In genomic region chr11:22846726-22847125, GRCh38 we compare ENCODE assay signal across 40 cellular contexts. TPM values are rescaled to one million over a fixed set of nuclear protein-coding genes. Genes with fewer than 3 reads are reported as not detected.
"Had no signal": no experiment of that assay in that cellular context is flagged by ENCODE, and none has a peak within 500 bp of the region (broad histone marks: within the 10 kb centered on the region; RNA-seq: fewer than 3 reads in every experiment).

No MANE protein-coding gene starts in this region.

- H3K27me3 ChIP-seq: adrenal gland, body of pancreas, brain microvascular endothelial cell, breast epithelium had no signal

- H3K4me3 ChIP-seq: adrenal gland, body of pancreas, breast epithelium had no signal

- H3K4me1 ChIP-seq: adrenal gland, body of pancreas, breast epithelium had no signal

- H3K4me3 Mint-ChIP-seq: activated B cell treated with CpG ODN at 0.5 μM for 24 hours; activated CD4-positive, alpha-beta memory T cell treated with anti-CD3 and anti-CD28 coated beads for 36 hours; activated CD4-positive, alpha-beta T cell treated with anti-CD3 and anti-CD28 coated beads, Interleukin-2, amount 10 ng/mL, durations not matched to agents 24 days and 14 days; activated CD8-positive, alpha-beta T cell treated with anti-CD3 and anti-CD28 coated beads for 36 hours; activated naive CD4-positive, alpha-beta T cell treated with anti-CD3 and anti-CD28 coated beads for 36 hours; activated naive CD8-positive, alpha-beta T cell treated with anti-CD3 and anti-CD28 coated beads for 36 hours; activated T-cell treated with anti-CD3 and anti-CD28 coated beads, Interleukin-2, amount 50 U/mL, for 4 hours; activated T-cell treated with anti-CD3 and anti-CD28 coated beads, Interleukin-2, amount 50 U/mL, for 72 hours; activated T-helper 1 cell treated with anti-CD3 and anti-CD28 coated beads, Interleukin-12 subunit alpha, Interleukin-12 subunit beta, Interleukin-2, Interleukin-4 antibody, amounts not matched to agents 30 ng/mL and 10 ng/mL and 1 ng/mL, durations not matched to agents 14 hours and 24 hours and 36 hours; activated T-helper 17 cell treated with anti-CD3 and anti-CD28 coated beads, Interleukin-2, amount 50 U/mL, for 72 hours; T-helper 1 cell treated with Interleukin-12 subunit alpha and Interleukin-12 subunit beta and Interleukin-4 antibody, amounts not matched to agents 30 μg/mL and 1 μg/mL, for 36 hours; T-helper 2 cell treated with Interferon-gamma antibody and Interleukin-4, amounts not matched to agents 5 μg/mL and 100 μg/mL, for 36 hours had no signal

- H3K27ac ChIP-seq: adrenal gland, body of pancreas, brain microvascular endothelial cell, breast epithelium, VCaP had no signal

- H3K27ac Mint-ChIP-seq: activated B cell treated with CpG ODN at 0.5 μM for 24 hours; activated CD4-positive, alpha-beta memory T cell treated with anti-CD3 and anti-CD28 coated beads for 36 hours; activated CD4-positive, alpha-beta T cell treated with anti-CD3 and anti-CD28 coated beads, Interleukin-2, amount 10 ng/mL, durations not matched to agents 24 days and 14 days; activated CD8-positive, alpha-beta T cell treated with anti-CD3 and anti-CD28 coated beads for 36 hours; activated naive CD4-positive, alpha-beta T cell treated with anti-CD3 and anti-CD28 coated beads for 36 hours; activated naive CD4-positive, alpha-beta T cell treated with anti-CD3 and anti-CD28 coated beads, Interleukin-2, amount 50 U/mL, for 72 hours; activated naive CD8-positive, alpha-beta T cell treated with anti-CD3 and anti-CD28 coated beads for 36 hours; activated T-cell treated with anti-CD3 and anti-CD28 coated beads, Interleukin-2, amount 50 U/mL, for 72 hours; activated T-helper 1 cell treated with anti-CD3 and anti-CD28 coated beads, Interleukin-12 subunit alpha, Interleukin-12 subunit beta, Interleukin-2, Interleukin-4 antibody, amounts not matched to agents 30 ng/mL and 10 ng/mL and 1 ng/mL, durations not matched to agents 14 hours and 24 hours and 36 hours; activated T-helper 17 cell treated with anti-CD3 and anti-CD28 coated beads, Interleukin-2, amount 50 U/mL, for 72 hours; T-helper 1 cell treated with Interleukin-12 subunit alpha and Interleukin-12 subunit beta and Interleukin-4 antibody, amounts not matched to agents 30 μg/mL and 1 μg/mL, for 36 hours; T-helper 2 cell treated with Interferon-gamma antibody and Interleukin-4, amounts not matched to agents 5 μg/mL and 100 μg/mL, for 36 hours had no signal

- H3K36me3 ChIP-seq: adrenal gland, brain microvascular endothelial cell, breast epithelium had no signal

- ATAC-seq: activated CD8-positive, alpha-beta T cell treated with anti-CD3 and anti-CD28 coated beads for 36 hours; activated naive CD4-positive, alpha-beta T cell treated with anti-CD3 and anti-CD28 coated beads, Interleukin-2, amount 50 U/mL, for 72 hours; activated T-cell treated with anti-CD3 and anti-CD28 coated beads, Interleukin-2, amount 50 U/mL, for 4 hours; activated T-cell treated with anti-CD3 and anti-CD28 coated beads, Interleukin-2, amount 50 U/mL, for 72 hours; activated T-helper 17 cell treated with anti-CD3 and anti-CD28 coated beads, Interleukin-2, amount 50 U/mL, for 72 hours; body of pancreas had no signal

- H3K27me3 Mint-ChIP-seq: activated B cell treated with CpG ODN at 0.5 μM for 24 hours; activated CD4-positive, alpha-beta memory T cell treated with anti-CD3 and anti-CD28 coated beads for 36 hours; activated CD4-positive, alpha-beta T cell treated with anti-CD3 and anti-CD28 coated beads, Interleukin-2, amount 10 ng/mL, durations not matched to agents 24 days and 14 days; activated CD8-positive, alpha-beta T cell treated with anti-CD3 and anti-CD28 coated beads for 36 hours; activated naive CD8-positive, alpha-beta T cell treated with anti-CD3 and anti-CD28 coated beads for 36 hours; activated T-helper 17 cell treated with anti-CD3 and anti-CD28 coated beads, Interleukin-2, amount 50 U/mL, for 72 hours had no signal

- DNase-seq: activated B cell treated with CpG ODN at 0.5 μM for 24 hours; activated CD4-positive, alpha-beta memory T cell treated with anti-CD3 and anti-CD28 coated beads for 36 hours; activated CD4-positive, alpha-beta T cell treated with anti-CD3 and anti-CD28 coated beads for 4 hours; activated CD4-positive, alpha-beta T cell treated with anti-CD3 and anti-CD28 coated beads, Interleukin-2, amount 10 ng/mL, durations not matched to agents 24 days and 14 days; activated CD4-positive, alpha-beta T cell treated with anti-CD3 and anti-CD28 coated beads, Interleukin-2, amount 50 U/mL, for 1 hour; activated CD4-positive, alpha-beta T cell treated with anti-CD3 and anti-CD28 coated beads, Interleukin-2, amount 50 U/mL, for 4 hours; activated CD4-positive, CD25-positive, alpha-beta regulatory T cell treated with anti-CD3 and anti-CD28 coated beads, Interleukin-2, amount 50 U/mL, for 72 hours; activated CD8-positive, alpha-beta memory T cell treated with anti-CD3 and anti-CD28 coated beads, Interleukin-2, amount 50 U/mL, for 4 hours; activated CD8-positive, alpha-beta T cell treated with anti-CD3 and anti-CD28 coated beads for 36 hours; activated effector memory CD4-positive, alpha-beta T cell treated with anti-CD3 and anti-CD28 coated beads, Interleukin-2, amount 50 U/mL, for 16 hours; activated gamma-delta T cell treated with Interleukin-2 at 50 U/mL for 16 hours; activated naive CD4-positive, alpha-beta T cell; activated naive CD4-positive, alpha-beta T cell treated with anti-CD3 and anti-CD28 coated beads for 36 hours; activated naive CD4-positive, alpha-beta T cell treated with anti-CD3 and anti-CD28 coated beads, Interleukin-2, amount 50 U/mL, for 16 hours; activated naive CD8-positive, alpha-beta T cell treated with anti-CD3 and anti-CD28 coated beads for 36 hours; activated T-cell treated with anti-CD3 and anti-CD28 coated beads for 4 hours; activated T-cell treated with anti-CD3 and anti-CD28 coated beads, Interleukin-2, amount 50 U/mL, for 1 hour; activated T-cell treated with anti-CD3 and anti-CD28 coated beads, Interleukin-2, amount 50 U/mL, for 4 hours; activated T-cell treated with anti-CD3 and anti-CD28 coated beads, Interleukin-2, amount 50 U/mL, for 72 hours; adrenal gland; amniotic stem cell; aorta; body of pancreas; brain microvascular endothelial cell; central memory CD4-positive, alpha-beta T cell; cerebellar nuclear complex; T-helper 1 cell; T-helper 2 cell; T-helper 9 cell had no signal

- FAIRE-seq: astrocyte, TTC549 had no signal

- H3K4me1 Mint-ChIP-seq: activated B cell treated with CpG ODN at 0.5 μM for 24 hours; activated naive CD8-positive, alpha-beta T cell treated with anti-CD3 and anti-CD28 coated beads for 36 hours; activated T-helper 17 cell treated with anti-CD3 and anti-CD28 coated beads, Interleukin-2, amount 50 U/mL, for 72 hours had no signal

- H3K9me3 ChIP-seq: adrenal gland, body of pancreas, breast epithelium had no signal

- H3K36me3 Mint-ChIP-seq: activated CD4-positive, alpha-beta memory T cell treated with anti-CD3 and anti-CD28 coated beads for 36 hours had no signal

- H3K9me3 Mint-ChIP-seq: activated B cell treated with CpG ODN at 0.5 μM for 24 hours; activated CD4-positive, alpha-beta memory T cell treated with anti-CD3 and anti-CD28 coated beads for 36 hours; activated CD4-positive, alpha-beta T cell treated with anti-CD3 and anti-CD28 coated beads, Interleukin-2, amount 10 ng/mL, durations not matched to agents 24 days and 14 days; activated CD8-positive, alpha-beta T cell treated with anti-CD3 and anti-CD28 coated beads for 36 hours; activated naive CD4-positive, alpha-beta T cell treated with anti-CD3 and anti-CD28 coated beads for 36 hours; activated naive CD4-positive, alpha-beta T cell treated with anti-CD3 and anti-CD28 coated beads, Interleukin-2, amount 50 U/mL, for 72 hours; activated naive CD8-positive, alpha-beta T cell treated with anti-CD3 and anti-CD28 coated beads for 36 hours; activated T-cell treated with anti-CD3 and anti-CD28 coated beads, Interleukin-2, amount 50 U/mL, for 4 hours; activated T-cell treated with anti-CD3 and anti-CD28 coated beads, Interleukin-2, amount 50 U/mL, for 72 hours; activated T-helper 1 cell treated with anti-CD3 and anti-CD28 coated beads, Interleukin-12 subunit alpha, Interleukin-12 subunit beta, Interleukin-2, Interleukin-4 antibody, amounts not matched to agents 30 ng/mL and 10 ng/mL and 1 ng/mL, durations not matched to agents 14 hours and 24 hours and 36 hours; activated T-helper 17 cell treated with anti-CD3 and anti-CD28 coated beads, Interleukin-2, amount 50 U/mL, for 72 hours; T-helper 1 cell treated with Interleukin-12 subunit alpha and Interleukin-12 subunit beta and Interleukin-4 antibody, amounts not matched to agents 30 μg/mL and 1 μg/mL, for 36 hours; T-helper 2 cell treated with Interferon-gamma antibody and Interleukin-4, amounts not matched to agents 5 μg/mL and 100 μg/mL, for 36 hours had no signal

RNA-seq across cellular contexts. Expression of gene CCDC179, which starts 13.5 kb away (rescaled TPM):
- total RNA-seq: activated B cell treated with CpG ODN at 0.5 μM for 24 hours; activated CD4-positive, alpha-beta memory T cell treated with anti-CD3 and anti-CD28 coated beads for 36 hours; activated CD4-positive, alpha-beta T cell treated with anti-CD3 and anti-CD28 coated beads, Interleukin-2, amount 10 ng/mL, durations not matched to agents 24 days and 14 days; activated CD8-positive, alpha-beta memory T cell treated with anti-CD3 and anti-CD28 coated beads for 36 hours; activated CD8-positive, alpha-beta T cell treated with anti-CD3 and anti-CD28 coated beads for 36 hours; activated naive CD4-positive, alpha-beta T cell treated with anti-CD3 and anti-CD28 coated beads for 36 hours; activated naive CD4-positive, alpha-beta T cell treated with anti-CD3 and anti-CD28 coated beads, Interleukin-2, amount 50 U/mL, for 72 hours; activated naive CD8-positive, alpha-beta T cell treated with anti-CD3 and anti-CD28 coated beads for 36 hours; activated T-cell treated with anti-CD3 and anti-CD28 coated beads, Interleukin-2, amount 50 U/mL, for 4 hours; activated T-cell treated with anti-CD3 and anti-CD28 coated beads, Interleukin-2, amount 50 U/mL, for 72 hours; activated T-helper 1 cell treated with anti-CD3 and anti-CD28 coated beads, Interleukin-12 subunit alpha, Interleukin-12 subunit beta, Interleukin-2, Interleukin-4 antibody, amounts not matched to agents 30 ng/mL and 10 ng/mL and 1 ng/mL, durations not matched to agents 14 hours and 24 hours and 36 hours; activated T-helper 17 cell treated with anti-CD3 and anti-CD28 coated beads, Interleukin-2, amount 50 U/mL, for 72 hours; adrenal gland; aorta; astrocyte; body of pancreas; breast epithelium; cardiac septum had no signal
- polyA plus RNA-seq: adrenal gland, aorta had no signal
